Comparison of ENCODE assay signal across 1 cellular context in the genomic region with DNA sequence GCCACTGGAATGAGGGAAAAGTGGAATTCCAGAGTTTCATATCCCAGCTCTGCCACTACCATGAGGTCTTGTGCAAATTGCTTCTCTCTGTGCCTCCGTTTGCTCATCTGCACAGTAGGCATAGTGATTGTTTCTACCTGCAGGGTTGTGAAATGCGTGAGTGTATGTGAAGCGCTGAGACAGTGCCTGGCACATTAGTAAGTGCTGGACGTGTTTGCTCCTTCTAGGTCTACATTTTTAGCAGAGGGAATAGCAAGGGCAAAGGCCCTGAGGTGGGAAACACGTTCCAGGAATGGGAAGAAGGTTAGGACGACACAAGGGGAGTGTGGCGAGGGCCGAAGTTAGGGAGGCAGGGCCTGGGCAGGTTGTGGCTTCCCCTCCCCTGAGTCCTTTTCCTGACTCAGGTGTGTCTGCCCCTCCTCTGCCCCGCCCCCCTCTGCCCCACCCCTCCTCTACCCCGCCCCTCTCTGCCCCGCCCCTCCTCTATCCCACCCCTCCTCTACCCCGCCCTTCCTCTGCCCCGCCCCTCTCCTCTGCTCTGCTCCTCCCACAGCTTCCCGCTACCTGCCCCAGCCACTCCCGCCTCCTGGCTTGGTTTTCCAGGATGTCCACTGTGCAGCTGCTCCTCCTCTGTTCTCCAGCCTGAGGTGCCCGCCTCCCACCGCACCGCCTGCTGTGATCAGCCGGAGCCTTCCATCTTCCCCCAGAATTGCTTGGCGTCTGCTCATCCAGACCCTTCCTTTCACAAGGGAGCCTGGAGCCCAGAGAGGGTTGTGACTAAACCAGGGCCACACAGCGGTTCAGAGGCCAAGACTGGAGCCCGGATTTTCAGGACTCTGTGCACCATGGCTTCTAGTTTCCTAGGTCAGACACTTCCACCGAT.
TF ChIP-seq lines count a peak whose summit lies in the region.

No MANE protein-coding gene starts in this region.

TF ChIP-seq in K562, 482 proteins besides CTCF, POLR2A, EP300 and RAD21:
- TF ChIP-seq POLR2G (IDR thresholded peaks at IDR 0.05; ENCODE audit: low read depth, low read length) (peak; percentile 30; the same call in 1 of the 2 replicates), SMARCA5 (IDR thresholded peaks at IDR 0.05) (peak; percentile 72; the same call in 1 of the 2 replicates), RBM25 (IDR thresholded peaks at IDR 0.05; ENCODE audit: low read depth, low read length, severe bottlenecking) (peak; percentile 79), ZC3H4 (CRISPR knock-in tag; IDR thresholded peaks at IDR 0.05; ENCODE audit: borderline replicate concordance) (no peak), XRCC5 (IDR thresholded peaks at IDR 0.05; ENCODE audit: low read depth, low read length) (no peak), BRD9 (IDR thresholded peaks at IDR 0.05; ENCODE audit: low read depth, partially characterized antibody) (peak; percentile 27), KDM1A (IDR thresholded peaks at IDR 0.05) (peak; percentile 64 to 84; a peak in 3 of 4 replicates), CHD4 (IDR thresholded peaks at IDR 0.05; ENCODE audit: insufficient read depth, insufficient replicate concordance, low read depth, low read length, poor library complexity, severe bottlenecking) (peak; percentile 46), PTBP1 (IDR thresholded peaks at IDR 0.05; ENCODE audit: low read depth, low read length) (peak; percentile 34; the same call in 1 of the 2 replicates), ZFP36 (IDR thresholded peaks at IDR 0.05; ENCODE audit: low read depth, low read length, partially characterized antibody) (peak; percentile 79), BCOR (IDR thresholded peaks at IDR 0.05) (peak; percentile 94), CBX1 (IDR thresholded peaks at IDR 0.05; ENCODE audit: low read depth) (0 out of 2 replicates have a peak, but pooled peaks have one; percentile 7), HDAC2 (IDR thresholded peaks at IDR 0.05) (peak; percentile 76; the same call in 1 of the 2 replicates), HDGF (IDR thresholded peaks at IDR 0.05) (peak; percentile 95), ZNF121 (CRISPR knock-in tag; conservative IDR thresholded peaks at IDR 0.05) (peak; percentile 96), ZKSCAN1 (IDR thresholded peaks at IDR 0.05; ENCODE audit: low read depth, low read length) (0 out of 2 replicates have a peak, but pooled peaks have one; percentile 40), MAZ (CRISPR knock-in tag; conservative IDR thresholded peaks at IDR 0.05 in 1 of 2, IDR thresholded peaks at IDR 0.05 in 1 of 2) (peak in 1 of 2 experiments; percentile 32; a peak in 1 of 4 replicates), ADNP (tag; IDR thresholded peaks at IDR 0.05) (peak; percentile 67)
- TF ChIP-seq, protein P1, sequence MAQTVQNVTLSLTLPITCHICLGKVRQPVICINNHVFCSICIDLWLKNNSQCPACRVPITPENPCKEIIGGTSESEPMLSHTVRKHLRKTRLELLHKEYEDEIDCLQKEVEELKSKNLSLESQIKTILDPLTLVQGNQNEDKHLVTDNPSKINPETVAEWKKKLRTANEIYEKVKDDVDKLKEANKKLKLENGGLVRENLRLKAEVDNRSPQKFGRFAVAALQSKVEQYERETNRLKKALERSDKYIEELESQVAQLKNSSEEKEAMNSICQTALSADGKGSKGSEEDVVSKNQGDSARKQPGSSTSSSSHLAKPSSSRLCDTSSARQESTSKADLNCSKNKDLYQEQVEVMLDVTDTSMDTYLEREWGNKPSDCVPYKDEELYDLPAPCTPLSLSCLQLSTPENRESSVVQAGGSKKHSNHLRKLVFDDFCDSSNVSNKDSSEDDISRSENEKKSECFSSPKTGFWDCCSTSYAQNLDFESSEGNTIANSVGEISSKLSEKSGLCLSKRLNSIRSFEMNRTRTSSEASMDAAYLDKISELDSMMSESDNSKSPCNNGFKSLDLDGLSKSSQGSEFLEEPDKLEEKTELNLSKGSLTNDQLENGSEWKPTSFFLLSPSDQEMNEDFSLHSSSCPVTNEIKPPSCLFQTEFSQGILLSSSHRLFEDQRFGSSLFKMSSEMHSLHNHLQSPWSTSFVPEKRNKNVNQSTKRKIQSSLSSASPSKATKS (CRISPR knock-in tag; IDR thresholded peaks at IDR 0.05), result no peak
- TF ChIP-seq, protein P2, sequence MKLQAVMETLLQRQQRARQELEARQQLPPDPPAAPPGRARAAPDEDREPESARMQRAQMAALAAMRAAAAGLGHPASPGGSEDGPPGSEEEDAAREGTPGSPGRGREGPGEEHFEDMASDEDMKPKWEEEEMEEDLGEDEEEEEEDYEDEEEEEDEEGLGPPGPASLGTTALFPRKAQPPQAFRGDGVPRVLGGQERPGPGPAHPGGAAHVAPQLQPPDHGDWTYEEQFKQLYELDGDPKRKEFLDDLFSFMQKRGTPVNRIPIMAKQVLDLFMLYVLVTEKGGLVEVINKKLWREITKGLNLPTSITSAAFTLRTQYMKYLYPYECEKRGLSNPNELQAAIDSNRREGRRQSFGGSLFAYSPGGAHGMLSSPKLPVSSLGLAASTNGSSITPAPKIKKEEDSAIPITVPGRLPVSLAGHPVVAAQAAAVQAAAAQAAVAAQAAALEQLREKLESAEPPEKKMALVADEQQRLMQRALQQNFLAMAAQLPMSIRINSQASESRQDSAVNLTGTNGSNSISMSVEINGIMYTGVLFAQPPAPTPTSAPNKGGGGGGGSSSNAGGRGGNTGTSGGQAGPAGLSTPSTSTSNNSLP (IDR thresholded peaks at IDR 0.05; ENCODE audit: borderline replicate concordance, low read depth, low read length), result no peak
- TF ChIP-seq, protein P3, sequence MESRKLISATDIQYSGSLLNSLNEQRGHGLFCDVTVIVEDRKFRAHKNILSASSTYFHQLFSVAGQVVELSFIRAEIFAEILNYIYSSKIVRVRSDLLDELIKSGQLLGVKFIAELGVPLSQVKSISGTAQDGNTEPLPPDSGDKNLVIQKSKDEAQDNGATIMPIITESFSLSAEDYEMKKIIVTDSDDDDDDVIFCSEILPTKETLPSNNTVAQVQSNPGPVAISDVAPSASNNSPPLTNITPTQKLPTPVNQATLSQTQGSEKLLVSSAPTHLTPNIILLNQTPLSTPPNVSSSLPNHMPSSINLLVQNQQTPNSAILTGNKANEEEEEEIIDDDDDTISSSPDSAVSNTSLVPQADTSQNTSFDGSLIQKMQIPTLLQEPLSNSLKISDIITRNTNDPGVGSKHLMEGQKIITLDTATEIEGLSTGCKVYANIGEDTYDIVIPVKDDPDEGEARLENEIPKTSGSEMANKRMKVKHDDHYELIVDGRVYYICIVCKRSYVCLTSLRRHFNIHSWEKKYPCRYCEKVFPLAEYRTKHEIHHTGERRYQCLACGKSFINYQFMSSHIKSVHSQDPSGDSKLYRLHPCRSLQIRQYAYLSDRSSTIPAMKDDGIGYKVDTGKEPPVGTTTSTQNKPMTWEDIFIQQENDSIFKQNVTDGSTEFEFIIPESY (CRISPR knock-in tag; IDR thresholded peaks at IDR 0.05), result peak; percentile 75; the same call in 1 of the 2 replicates
- TF ChIP-seq, protein P4, sequence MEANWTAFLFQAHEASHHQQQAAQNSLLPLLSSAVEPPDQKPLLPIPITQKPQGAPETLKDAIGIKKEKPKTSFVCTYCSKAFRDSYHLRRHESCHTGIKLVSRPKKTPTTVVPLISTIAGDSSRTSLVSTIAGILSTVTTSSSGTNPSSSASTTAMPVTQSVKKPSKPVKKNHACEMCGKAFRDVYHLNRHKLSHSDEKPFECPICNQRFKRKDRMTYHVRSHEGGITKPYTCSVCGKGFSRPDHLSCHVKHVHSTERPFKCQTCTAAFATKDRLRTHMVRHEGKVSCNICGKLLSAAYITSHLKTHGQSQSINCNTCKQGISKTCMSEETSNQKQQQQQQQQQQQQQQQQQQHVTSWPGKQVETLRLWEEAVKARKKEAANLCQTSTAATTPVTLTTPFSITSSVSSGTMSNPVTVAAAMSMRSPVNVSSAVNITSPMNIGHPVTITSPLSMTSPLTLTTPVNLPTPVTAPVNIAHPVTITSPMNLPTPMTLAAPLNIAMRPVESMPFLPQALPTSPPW (CRISPR knock-in tag; IDR thresholded peaks at IDR 0.05), result peak; percentile 80
- TF ChIP-seq, protein P5, sequence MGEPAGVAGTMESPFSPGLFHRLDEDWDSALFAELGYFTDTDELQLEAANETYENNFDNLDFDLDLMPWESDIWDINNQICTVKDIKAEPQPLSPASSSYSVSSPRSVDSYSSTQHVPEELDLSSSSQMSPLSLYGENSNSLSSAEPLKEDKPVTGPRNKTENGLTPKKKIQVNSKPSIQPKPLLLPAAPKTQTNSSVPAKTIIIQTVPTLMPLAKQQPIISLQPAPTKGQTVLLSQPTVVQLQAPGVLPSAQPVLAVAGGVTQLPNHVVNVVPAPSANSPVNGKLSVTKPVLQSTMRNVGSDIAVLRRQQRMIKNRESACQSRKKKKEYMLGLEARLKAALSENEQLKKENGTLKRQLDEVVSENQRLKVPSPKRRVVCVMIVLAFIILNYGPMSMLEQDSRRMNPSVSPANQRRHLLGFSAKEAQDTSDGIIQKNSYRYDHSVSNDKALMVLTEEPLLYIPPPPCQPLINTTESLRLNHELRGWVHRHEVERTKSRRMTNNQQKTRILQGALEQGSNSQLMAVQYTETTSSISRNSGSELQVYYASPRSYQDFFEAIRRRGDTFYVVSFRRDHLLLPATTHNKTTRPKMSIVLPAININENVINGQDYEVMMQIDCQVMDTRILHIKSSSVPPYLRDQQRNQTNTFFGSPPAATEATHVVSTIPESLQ (CRISPR knock-in tag; IDR thresholded peaks at IDR 0.05), result no peak
